Comparison of ENCODE assay signal across 8 cellular contexts in genomic region chr20:33992923-33993799, GRCh38. TPM values are rescaled to one million over a fixed set of nuclear protein-coding genes. Genes with fewer than 3 reads are reported as not detected.
DNase-seq lines count a peak whose midpoint lies in the region; ATAC-seq and TF ChIP-seq lines count a peak whose summit lies in the region.

No MANE protein-coding gene starts in this region.

- peak overlapping the region; percentile 77 for H2AFZ ChIP-seq in DND-41 (ENCODE audit: low read depth, low read length)

- H3K4me3 ChIP-seq in DND-41 (ENCODE audit: low read depth in 1 of 2, low read length in 2 of 2) (peak overlapping the region; percentile 55 to 73), Peyer's patch (peak overlapping the region; percentile 74 to 99 (median 90)), esophagus muscularis mucosa (peak overlapping the region; percentile 89 to 96 (median 94)), muscle layer of duodenum (ENCODE audit: low read depth in 1 of 2, low read length in 2 of 2) (peak overlapping the region; percentile 85 to 92)

- H3K9me3 ChIP-seq in DND-41 (ENCODE audit: insufficient read depth, low read length, severe bottlenecking) (no peaks in the 10 kb centered on the region), KOPT-K1 (ENCODE audit: insufficient read depth, low read length, poor library complexity, severe bottlenecking) (no peaks in the 10 kb centered on the region), Peyer's patch (no peaks in the 10 kb centered on the region), esophagus muscularis mucosa (no peaks in the 10 kb centered on the region), muscle layer of duodenum (ENCODE audit: control insufficient read depth in 1 of 2, low read length in 2 of 2) (no peaks in the 10 kb centered on the region)

- ATAC-seq in DND-41 (ENCODE audit: insufficient read depth, low read depth) (peak; percentile 79), GM21825 (IDR thresholded peaks at IDR 0.05; ENCODE audit: unreplicated experiment) (peak; percentile 70)

- peak; percentile 100 for DNase-seq in DND-41
- peak; percentile 99 to 100 (median 100) for DNase-seq in Peyer's patch
- peak; percentile 99 for DNase-seq in activated T-helper 1 cell treated with Interleukin-2 at 50 U/mL for 16 hours (ENCODE audit: low read depth)
- peak; percentile 100 for DNase-seq in esophagus muscularis mucosa (ENCODE audit: extremely low spot score)
- peak; percentile 98 for DNase-seq in stimulated activated CD8-positive, alpha-beta memory T cell treated with anti-CD3 and anti-CD28 coated beads, Interleukin-7, amount 100 ng/mL, for 24 hours (ENCODE audit: low read depth)

- TF ChIP-seq POLR2A in Peyer's patch (IDR thresholded peaks at IDR 0.05) (peak; percentile 63 to 83), esophagus muscularis mucosa (IDR thresholded peaks at IDR 0.05; ENCODE audit: low read depth) (no peak)

- H3K27me3 ChIP-seq in DND-41 (ENCODE audit: insufficient read depth, low read length, poor library complexity) (no peaks in the 10 kb centered on the region), Peyer's patch (no peaks in the 10 kb centered on the region), esophagus muscularis mucosa (no peaks in the 10 kb centered on the region), muscle layer of duodenum (ENCODE audit: low read depth, low read length) (no peaks in the 10 kb centered on the region)

- H3K4me1 ChIP-seq in DND-41 (ENCODE audit: insufficient read depth, low read length) (peaks cover 55% of the 10 kb centered on the region), Peyer's patch (peaks cover 0 to 48% (median 20%) of the 10 kb centered on the region in 4 donors), esophagus muscularis mucosa (peaks cover 40 to 52% (median 48%) of the 10 kb centered on the region in 4 donors), muscle layer of duodenum (ENCODE audit: control insufficient read depth in 1 of 2, insufficient read depth in 2 of 2, low read length in 2 of 2) (peaks cover 13 to 47% of the 10 kb centered on the region in 2 donors)

- WGBS in esophagus muscularis mucosa = under 1% methylated on average over 37 of the region's 49 CpGs

- no peak for TF ChIP-seq EP300 in esophagus muscularis mucosa (IDR thresholded peaks at IDR 0.05)

- peak overlapping the region; percentile 85 for H3K4me2 ChIP-seq in DND-41 (ENCODE audit: insufficient read depth, low read length)

- H3K27ac ChIP-seq in DND-41 (ENCODE audit: low read length) (peak overlapping the region; percentile 91), KOPT-K1 (ENCODE audit: low read depth, low read length, poor library complexity, severe bottlenecking) (peak overlapping the region; percentile 92), Peyer's patch (peak overlapping the region; percentile 96 to 99 (median 98)), esophagus muscularis mucosa (replicated peaks in 1 of 4) (peak overlapping the region; percentile 98 to 99 (median 99)), muscle layer of duodenum (ENCODE audit: low read length) (peak overlapping the region; percentile 96)

- H3K9ac ChIP-seq in DND-41 (ENCODE audit: low read depth, low read length) = peak overlapping the region; percentile 74

- peaks cover 58% of the 10 kb centered on the region for H3K79me2 ChIP-seq in DND-41 (ENCODE audit: insufficient read depth, low read length)

- H4K20me1 ChIP-seq in DND-41 (ENCODE audit: insufficient read depth, low read length) = peaks cover 38% of the 10 kb centered on the region

- H3K36me3 ChIP-seq in DND-41 (ENCODE audit: insufficient read depth, low read length) = no peaks in the 10 kb centered on the region; the same call in none of the 2 replicates
- H3K36me3 ChIP-seq in KOPT-K1 (ENCODE audit: insufficient read depth, low read length) = peaks cover 22% of the 10 kb centered on the region
- no peaks in the 10 kb centered on the region for H3K36me3 ChIP-seq in Peyer's patch
- H3K36me3 ChIP-seq in esophagus muscularis mucosa = no peaks in the 10 kb centered on the region
- peaks cover 0 to 4% of the 10 kb centered on the region in 2 donors for H3K36me3 ChIP-seq in muscle layer of duodenum (ENCODE audit: control insufficient read depth in 1 of 2, insufficient read depth in 2 of 2, low read length in 2 of 2)

- TF ChIP-seq CTCF in DND-41 (IDR thresholded peaks at IDR 0.05; ENCODE audit: borderline replicate concordance, extremely low read depth, low read length, poor library complexity, severe bottlenecking) (no peak), Peyer's patch (IDR thresholded peaks at IDR 0.05) (no peak), esophagus muscularis mucosa (IDR thresholded peaks at IDR 0.05) (no peak)

- intact Hi-C loops in esophagus muscularis mucosa (cut with DNase I) = loop anchor here (5.0 kb wide), 1 partner anchor 74 kb away; no protein-coding TSS in a partner anchor

RNA-seq across cellular contexts. Expression of gene RALY, which starts 0.6 kb away (rescaled TPM):
- total RNA-seq in Peyer's patch (100 to 1,000 TPM; 100 to 115 (median 106) TPM), esophagus muscularis mucosa (100 to 1,000 TPM; 114 to 121 (median 117) TPM)

Comparison
In these comparisons a context has a peak if more than half of its experiments do, and no peak if none do; other contexts are left out.
1. Peak in every context shown above with its lines: DNase-seq, ATAC-seq, H3K4me3 ChIP-seq and H3K27ac ChIP-seq.